In genomic region chr11:59560290-59560701, GRCh38 we compare ENCODE assay signal across 8 cellular contexts. TPM values are rescaled to one million over a fixed set of nuclear protein-coding genes. Genes with fewer than 3 reads are reported as not detected.
DNase-seq lines count a peak whose midpoint lies in the region; ATAC-seq and TF ChIP-seq lines count a peak whose summit lies in the region.

No MANE protein-coding gene starts in this region.

- H3K27ac ChIP-seq in 22Rv1: peak overlapping the region; percentile 86

- no peaks in the 10 kb centered on the region for H3K9me3 Mint-ChIP-seq in activated CD8-positive, alpha-beta T cell treated with anti-CD3 and anti-CD28 coated beads, Interleukin-2, amount 10 ng/mL, durations not matched to agents 7 days and 5 days (ENCODE audit: insufficient read depth)
- no peaks in the 10 kb centered on the region for H3K9me3 Mint-ChIP-seq in mesothelial cell of epicardium

- DNase-seq in NCI-H526 treated with DMSO at 0.1 percent for 48 hours (lab: John Stamatoyannopoulos, UW) (peak; percentile 77), mesothelial cell of epicardium (ENCODE audit: low spot score in 2 of 2, unreplicated experiment in 2 of 2) (peak; percentile 51 to 87)
- peak; percentile 88 for DNase-seq in activated CD8-positive, alpha-beta T cell treated with anti-CD3 and anti-CD28 coated beads, Interleukin-2, amount 10 ng/mL, durations not matched to agents 7 days and 5 days
- DNase-seq in stimulated activated CD8-positive, alpha-beta memory T cell treated with anti-CD3 and anti-CD28 coated beads, Interleukin-4, amount 100 ng/mL, for 4 hours (ENCODE audit: low read depth in 2 of 2, low spot score in 1 of 2): peak; percentile 29 to 56

- peak overlapping the region; percentile 87 for H3K4me3 Mint-ChIP-seq in activated CD8-positive, alpha-beta T cell treated with anti-CD3 and anti-CD28 coated beads, Interleukin-2, amount 10 ng/mL, durations not matched to agents 7 days and 5 days
- H3K4me3 Mint-ChIP-seq in mesothelial cell of epicardium: peak overlapping the region; percentile 81

- peak overlapping the region; percentile 99 for H3K9ac ChIP-seq in endocrine pancreas (ENCODE audit: control insufficient read depth, insufficient read depth, low read length)

- CTCF ChIA-PET in activated CD8-positive, alpha-beta T cell treated with anti-CD3 and anti-CD28 coated beads, Interleukin-2, amount 10 ng/mL, durations not matched to agents 7 days and 5 days (lab: Charles Lee): interaction anchor here (1.0 to 2.4 kb wide), 4 partner anchors 8 to 249 kb away, joined by 3 to 15 read pairs (median 4); partner anchors contain the start of gene PATL1

- no peaks in the 10 kb centered on the region for H3K27me3 ChIP-seq in endocrine pancreas (ENCODE audit: control insufficient read depth, insufficient read depth, low read length)

- H3K27ac Mint-ChIP-seq in activated CD8-positive, alpha-beta T cell treated with anti-CD3 and anti-CD28 coated beads, Interleukin-2, amount 10 ng/mL, durations not matched to agents 7 days and 5 days: peak overlapping the region; percentile 90
- H3K27ac Mint-ChIP-seq in mesothelial cell of epicardium: peak overlapping the region; percentile 95

- H3K36me3 Mint-ChIP-seq in activated CD8-positive, alpha-beta T cell treated with anti-CD3 and anti-CD28 coated beads, Interleukin-2, amount 10 ng/mL, durations not matched to agents 7 days and 5 days (ENCODE audit: low read depth): peaks cover 3% of the 10 kb centered on the region
- no peaks in the 10 kb centered on the region for H3K36me3 Mint-ChIP-seq in mesothelial cell of epicardium

- no peaks in the 10 kb centered on the region for H3K4me1 ChIP-seq in endocrine pancreas (ENCODE audit: control insufficient read depth, insufficient read depth, low read length)

- ATAC-seq in GM18867 (IDR thresholded peaks at IDR 0.05; ENCODE audit: unreplicated experiment) (peak; percentile 41), HG03439 (IDR thresholded peaks at IDR 0.05; ENCODE audit: unreplicated experiment) (peak; percentile 37)
- peak; percentile 59 for ATAC-seq in activated CD8-positive, alpha-beta T cell treated with anti-CD3 and anti-CD28 coated beads, Interleukin-2, amount 10 ng/mL, durations not matched to agents 7 days and 5 days

- peak overlapping the region; percentile 94 for H3K4me3 ChIP-seq in endocrine pancreas (ENCODE audit: control insufficient read depth, insufficient read depth, low read length)

- peaks cover 49% of the 10 kb centered on the region for H3K4me1 Mint-ChIP-seq in activated CD8-positive, alpha-beta T cell treated with anti-CD3 and anti-CD28 coated beads, Interleukin-2, amount 10 ng/mL, durations not matched to agents 7 days and 5 days (ENCODE audit: low read depth)
- peaks cover 19% of the 10 kb centered on the region for H3K4me1 Mint-ChIP-seq in mesothelial cell of epicardium

- TF ChIP-seq CTCF in 22Rv1 (IDR thresholded peaks at IDR 0.05) (no peak), mesothelial cell of epicardium (IDR thresholded peaks at IDR 0.05; ENCODE audit: unreplicated experiment) (no peak)

- no peaks in the 10 kb centered on the region for H3K36me3 ChIP-seq in endocrine pancreas (ENCODE audit: control insufficient read depth, insufficient read depth, low read length)

- POLR2A ChIA-PET in activated CD8-positive, alpha-beta T cell treated with anti-CD3 and anti-CD28 coated beads, Interleukin-2, amount 10 ng/mL, durations not matched to agents 7 days and 5 days (lab: Charles Lee): interaction anchor here (0.7 to 1.3 kb wide), 3 partner anchors 55 to 980 kb away, joined by 3 to 7 read pairs (median 4); partner anchors contain the start of gene OSBP

- no peaks in the 10 kb centered on the region for H3K9me3 ChIP-seq in endocrine pancreas (ENCODE audit: control insufficient read depth, low read length)

- peaks cover 6% of the 10 kb centered on the region for H3K27me3 Mint-ChIP-seq in activated CD8-positive, alpha-beta T cell treated with anti-CD3 and anti-CD28 coated beads, Interleukin-2, amount 10 ng/mL, durations not matched to agents 7 days and 5 days (ENCODE audit: low read depth)
- H3K27me3 Mint-ChIP-seq in mesothelial cell of epicardium (ENCODE audit: low read depth): peaks cover 2% of the 10 kb centered on the region

RNA-seq across cellular contexts. Expression of gene OR4D9, which starts 49.0 kb away (rescaled TPM):
- not detected for total RNA-seq in activated CD8-positive, alpha-beta T cell treated with anti-CD3 and anti-CD28 coated beads, Interleukin-2, amount 10 ng/mL, durations not matched to agents 7 days and 5 days
- total RNA-seq in mesothelial cell of epicardium: not detected in 3 replicates

RNA-seq across cellular contexts. Expression of gene OSBP, which starts 55.3 kb away (rescaled TPM):
- 10 to 100 TPM; 34.4 to 38.6 TPM for total RNA-seq in activated CD8-positive, alpha-beta T cell treated with anti-CD3 and anti-CD28 coated beads, Interleukin-2, amount 10 ng/mL, durations not matched to agents 7 days and 5 days
- 45.0 to 47.6 TPM (median 46.8 TPM) in 3 replicates for total RNA-seq in mesothelial cell of epicardium

RNA-seq across cellular contexts. Expression of gene OR4D11, which starts 56.9 kb away (rescaled TPM):
- not detected for total RNA-seq in activated CD8-positive, alpha-beta T cell treated with anti-CD3 and anti-CD28 coated beads, Interleukin-2, amount 10 ng/mL, durations not matched to agents 7 days and 5 days
- total RNA-seq in mesothelial cell of epicardium: not detected in 3 replicates

Comparison
In these comparisons a context has a peak if more than half of its experiments do, and no peak if none do; other contexts are left out.
1. Peak in every context shown above with its lines: DNase-seq, ATAC-seq, H3K4me3 ChIP-seq and H3K27ac ChIP-seq.